Comparison of ENCODE assay signal across 12 cellular contexts in the genomic region with DNA sequence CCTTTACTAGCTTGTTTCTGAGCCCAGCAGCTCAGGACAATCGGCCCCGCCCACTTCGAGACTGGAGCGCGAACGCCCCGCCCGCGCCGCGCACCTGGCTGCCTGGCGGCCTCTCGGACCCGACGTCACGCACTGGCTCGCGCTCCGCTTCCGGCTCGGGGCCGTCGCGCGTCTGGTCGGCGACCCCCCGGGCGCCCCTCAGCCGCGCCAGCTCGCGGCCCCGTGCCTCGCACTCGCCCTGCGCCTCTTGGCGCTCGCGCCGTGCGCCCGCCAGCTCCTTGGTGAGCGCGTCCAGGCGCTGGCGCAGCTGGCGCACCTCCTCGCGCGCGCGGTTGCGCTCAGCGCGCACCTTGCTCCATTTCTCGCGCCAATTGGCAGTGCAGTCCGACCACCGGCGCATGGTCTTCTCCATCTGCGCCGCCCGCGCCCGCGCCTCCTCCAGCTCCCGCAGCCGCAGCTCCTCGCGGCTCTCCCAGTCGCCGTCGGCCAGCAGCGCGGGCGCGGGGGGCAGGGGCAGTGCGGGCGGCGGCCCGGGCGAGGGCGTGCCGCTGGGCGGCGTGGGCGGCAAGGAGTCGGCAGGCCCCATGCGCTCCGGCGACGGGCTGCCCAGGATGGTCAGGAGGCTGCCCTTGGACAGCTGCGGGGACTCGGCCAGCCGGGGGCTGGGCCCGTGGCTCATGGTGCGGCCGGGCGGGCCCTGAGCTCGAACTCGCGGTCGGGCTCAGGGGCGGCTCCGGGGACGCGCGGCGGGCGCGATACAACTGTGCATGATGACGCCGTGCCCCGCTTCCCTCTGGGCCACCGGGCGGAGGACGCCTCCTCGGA. TPM values are rescaled to one million over a fixed set of nuclear protein-coding genes. Genes with fewer than 3 reads are reported as not detected.
DNase-seq lines count a peak whose midpoint lies in the region; ATAC-seq lines count a peak whose summit lies in the region.
"Had no signal": no experiment of that assay in that cellular context is flagged by ENCODE, and none has a peak within 500 bp of the region (broad histone marks: within the 10 kb centered on the region; RNA-seq: fewer than 3 reads in every experiment).

No MANE protein-coding gene starts in this region.

- intact Hi-C loops in posterior vena cava (cut with DNase I) = no loop called here

- H3K4me1 ChIP-seq in NT2/D1 (ENCODE audit: insufficient read depth, insufficient read length) = peaks cover 43% of the 10 kb centered on the region

- H3K27me3 ChIP-seq in NT2/D1 (ENCODE audit: insufficient read depth, insufficient read length) = no peaks in the 10 kb centered on the region

- DNase-seq in ELF-1 (ENCODE audit: low read depth, low spot score) (peak; percentile 85), NT2/D1 (ENCODE audit: low read depth, low spot score) (no peak), posterior vena cava (ENCODE audit: low spot score) (peak; percentile 76), epidermal melanocyte (ENCODE audit: insufficient read length, low spot score) (no peak), OCI-M2 (lab: John Stamatoyannopoulos, UW; ENCODE audit: unreplicated experiment) (no peak), hepatic stellate cell (ENCODE audit: low spot score) (no peak)
- DNase-seq: activated gamma-delta T cell treated with Interleukin-2 at 50 U/mL for 16 hours, naive B cell had no signal

- no peaks in the 10 kb centered on the region for H3K9me3 ChIP-seq in NT2/D1 (ENCODE audit: insufficient read depth, low read length)

- H3K36me3 ChIP-seq in NT2/D1 (ENCODE audit: insufficient read depth, insufficient read length, low read length) = peaks cover 9% of the 10 kb centered on the region

- ATAC-seq in GM18867 (IDR thresholded peaks at IDR 0.05; ENCODE audit: unreplicated experiment) = no peak

- peak overlapping the region; percentile 80 for H3K9ac ChIP-seq in NT2/D1 (ENCODE audit: insufficient read length, low read depth)

- H3K4me3 ChIP-seq in NT2/D1 (ENCODE audit: insufficient read length, low read depth) (peak overlapping the region; percentile 64), iPS-11a (ENCODE audit: low read depth, low read length) (peak overlapping the region; percentile 60)
- H3K4me3 ChIP-seq: coronary artery had no signal

RNA-seq across cellular contexts. Expression of gene CCDC102A, which starts 7.7 kb away (rescaled TPM):
- total RNA-seq in posterior vena cava = 10 to 100 TPM; 16.9 to 18.3 TPM

RNA-seq across cellular contexts. Expression of gene ADGRG5, which starts 13.7 kb away (rescaled TPM):
- total RNA-seq in posterior vena cava = under 1 TPM; 0.05 to 0.32 TPM
- total RNA-seq: HT1080 had no signal

RNA-seq across cellular contexts. Expression of gene DOK4, which starts 42.4 kb away (rescaled TPM):
- total RNA-seq in posterior vena cava = 10 to 100 TPM; 29.2 to 31.1 TPM

Comparison
In these comparisons a context has a peak if more than half of its experiments do, and no peak if none do; other contexts are left out.
1. DNase-seq: peak in ELF-1 (single experiment) and posterior vena cava (single experiment); none in NT2/D1 (single experiment), epidermal melanocyte (single experiment), OCI-M2 (single experiment) and hepatic stellate cell (single experiment).